ENCODE assay signal across 29 cellular contexts in genomic region chr13:65911546-65912193, GRCh38.
DNase-seq lines count a peak whose midpoint lies in the region; ATAC-seq, FAIRE-seq and TF ChIP-seq lines count a peak whose summit lies in the region.
"Had no signal": no experiment of that assay in that cellular context is flagged by ENCODE, and none has a peak within 500 bp of the region (broad histone marks: within the 10 kb centered on the region; RNA-seq: fewer than 3 reads in every experiment).

No MANE protein-coding gene starts in this region.

- H3K27ac ChIP-seq in astrocyte (ENCODE audit: low read depth, low read length) = no peak overlapping the region
- peak overlapping the region; percentile 26 to 53 for H3K27ac ChIP-seq in thoracic aorta
- H3K27ac ChIP-seq: pancreas, SK-N-MC had no signal

- H2AFZ ChIP-seq in astrocyte (ENCODE audit: low read depth, low read length) = no peak overlapping the region

- H3K9me3 ChIP-seq in astrocyte (ENCODE audit: insufficient read depth, low read depth, low read length) (peaks cover 6% of the 10 kb centered on the region), thoracic aorta (peaks cover 5% of the 10 kb centered on the region)
- H3K9me3 ChIP-seq: pancreas had no signal

- DNase-seq in Right ventricle myocardium inferior (ENCODE audit: missing footprints) (no peak), cardiac septum (ENCODE audit: low spot score) (no peak), astrocyte (ENCODE audit: low read depth) (no peak), fibroblast of the aortic adventitia (ENCODE audit: low read depth) (peak; percentile 40), thoracic aorta (ENCODE audit: low spot score) (no peak), left lobe of liver (ENCODE audit: low spot score) (no peak), germinal center (ENCODE audit: low spot score) (no peak), HuH-7.5 (ENCODE audit: low spot score) (no peak)
- DNase-seq: 8988T; activated CD4-positive, alpha-beta memory T cell treated with anti-CD3 and anti-CD28 coated beads, Interleukin-2, amount 10 ng/mL, durations not matched to agents 7 days and 5 days; activated CD4-positive, CD25-positive, alpha-beta regulatory T cell treated with anti-CD3 and anti-CD28 coated beads, Interleukin-2, amount 50 U/mL, for 72 hours; activated CD8-positive, alpha-beta memory T cell treated with anti-CD3 and anti-CD28 coated beads, Interleukin-2, amount 50 U/mL, for 48 hours; caudate nucleus; CD4-positive, alpha-beta memory T cell; DMS 273 treated with DMSO at 0.1 percent for 48 hours; GOT3; NCI-H1105; NCI-H2029; NCI-H226; NCI-H748 treated with DMSO at 0.1 percent for 48 hours; nephron progenitor cell; pancreas; stimulated activated CD4-positive, alpha-beta T cell treated with anti-CD3 and anti-CD28 coated beads, Interleukin-4, amount 100 ng/mL, for 4 hours; T-helper 17 cell had no signal

- no peak overlapping the region for H3K4me3 Mint-ChIP-seq in astrocyte (ENCODE audit: unreplicated experiment)
- H3K4me3 Mint-ChIP-seq: activated CD4-positive, alpha-beta memory T cell treated with anti-CD3 and anti-CD28 coated beads, Interleukin-2, amount 10 ng/mL, durations not matched to agents 7 days and 5 days; activated naive CD4-positive, alpha-beta T cell treated with anti-CD3 and anti-CD28 coated beads, Interleukin-2, amount 50 U/mL, for 24 hours; CD4-positive, alpha-beta memory T cell; nephron progenitor cell; stimulated activated memory B cell treated with anti-CD40 and anti-IgM and Interleukin-4, amounts not matched to agents 10 μg/mL and 1 μg/mL and 100 μg/mL, for 72 hours; T-helper 17 cell had no signal

- peaks cover 25% of the 10 kb centered on the region for H3K9me3 Mint-ChIP-seq in astrocyte (ENCODE audit: unreplicated experiment)

- TF ChIP-seq CTCF in astrocyte (IDR thresholded peaks at IDR 0.05; ENCODE audit: insufficient read depth, low read depth, low read length) = no peak
- no peak for TF ChIP-seq CTCF in fibroblast of the aortic adventitia (IDR thresholded peaks at IDR 0.05; ENCODE audit: insufficient read depth, low read length)
- no peak for TF ChIP-seq CTCF in thoracic aorta (IDR thresholded peaks at IDR 0.05)

- no peak overlapping the region for H3K9ac ChIP-seq in astrocyte (ENCODE audit: low read length)

- no peaks in the 10 kb centered on the region for H3K79me2 ChIP-seq in astrocyte (ENCODE audit: insufficient read depth, low read length)

- H3K4me1 Mint-ChIP-seq in astrocyte (ENCODE audit: low read depth, unreplicated experiment) = peaks cover 30% of the 10 kb centered on the region
- H3K4me1 Mint-ChIP-seq: activated CD4-positive, alpha-beta memory T cell treated with anti-CD3 and anti-CD28 coated beads, Interleukin-2, amount 10 ng/mL, durations not matched to agents 7 days and 5 days; activated naive CD4-positive, alpha-beta T cell treated with anti-CD3 and anti-CD28 coated beads, Interleukin-2, amount 50 U/mL, for 24 hours; CD4-positive, alpha-beta memory T cell; nephron progenitor cell; stimulated activated memory B cell treated with anti-CD40 and anti-IgM and Interleukin-4, amounts not matched to agents 10 μg/mL and 1 μg/mL and 100 μg/mL, for 72 hours; T-helper 17 cell had no signal

- peak; percentile 59 for FAIRE-seq in astrocyte (lab: Jason Lieb, UNC)
- FAIRE-seq: pancreas had no signal

- no peaks in the 10 kb centered on the region for H4K20me1 ChIP-seq in astrocyte (ENCODE audit: insufficient read depth, low read length)

- H3K36me3 ChIP-seq in astrocyte (ENCODE audit: insufficient read depth, low read length) = no peaks in the 10 kb centered on the region
- H3K36me3 ChIP-seq in thoracic aorta = no peaks in the 10 kb centered on the region
- H3K36me3 ChIP-seq: esophagus muscularis mucosa, pancreas had no signal

- intact Hi-C loops in Right ventricle myocardium inferior (cut with DNase I) (no loop called here), cardiac septum (cut with DNase I) (no loop called here)

- no peaks in the 10 kb centered on the region for H3K27me3 Mint-ChIP-seq in astrocyte (ENCODE audit: low read depth, unreplicated experiment)
- H3K27me3 Mint-ChIP-seq: activated CD4-positive, alpha-beta memory T cell treated with anti-CD3 and anti-CD28 coated beads, Interleukin-2, amount 10 ng/mL, durations not matched to agents 7 days and 5 days; activated naive CD4-positive, alpha-beta T cell treated with anti-CD3 and anti-CD28 coated beads, Interleukin-2, amount 50 U/mL, for 24 hours; CD4-positive, alpha-beta memory T cell; stimulated activated memory B cell treated with anti-CD40 and anti-IgM and Interleukin-4, amounts not matched to agents 10 μg/mL and 1 μg/mL and 100 μg/mL, for 72 hours; T-helper 17 cell had no signal

- H3K27ac Mint-ChIP-seq in astrocyte (ENCODE audit: unreplicated experiment) = no peak overlapping the region
- H3K27ac Mint-ChIP-seq: activated CD4-positive, alpha-beta memory T cell treated with anti-CD3 and anti-CD28 coated beads, Interleukin-2, amount 10 ng/mL, durations not matched to agents 7 days and 5 days; activated naive CD4-positive, alpha-beta T cell treated with anti-CD3 and anti-CD28 coated beads, Interleukin-2, amount 50 U/mL, for 24 hours; activated T-helper 2 cell treated with anti-CD3 and anti-CD28 coated beads, Interferon-gamma antibody, Interleukin-2, Interleukin-4, amounts not matched to agents 10 μg/mL and 5 μg/mL and 100 μg/mL, durations not matched to agents 14 hours and 24 hours and 36 hours; CD4-positive, alpha-beta memory T cell; nephron progenitor cell; stimulated activated memory B cell treated with anti-CD40 and anti-IgM and Interleukin-4, amounts not matched to agents 10 μg/mL and 1 μg/mL and 100 μg/mL, for 72 hours; T-helper 17 cell had no signal

- H3K4me3 ChIP-seq in astrocyte (ENCODE audit: insufficient read depth, low read depth, low read length) (no peak overlapping the region), fibroblast of the aortic adventitia (ENCODE audit: low read depth, low read length) (no peak overlapping the region), thoracic aorta (no peak overlapping the region)
- H3K4me3 ChIP-seq: esophagus muscularis mucosa, pancreas, SK-N-MC had no signal

- H3K4me1 ChIP-seq in astrocyte (ENCODE audit: insufficient read depth, low read length) (peaks cover 23% of the 10 kb centered on the region), thoracic aorta (ENCODE audit: control insufficient read depth in 1 of 2, low read depth in 2 of 2) (peaks cover 12 to 27% of the 10 kb centered on the region in 2 donors)
- H3K4me1 ChIP-seq: pancreas had no signal

- H3K27me3 ChIP-seq in astrocyte (ENCODE audit: insufficient read depth, low read length) (no peaks in the 10 kb centered on the region), thoracic aorta (replicated peaks; ENCODE audit: insufficient read depth) (no peaks in the 10 kb centered on the region)
- H3K27me3 ChIP-seq: esophagus muscularis mucosa, pancreas had no signal

- peaks cover 7% of the 10 kb centered on the region for H3K36me3 Mint-ChIP-seq in astrocyte (ENCODE audit: low read depth, unreplicated experiment)
- H3K36me3 Mint-ChIP-seq: activated naive CD4-positive, alpha-beta T cell treated with anti-CD3 and anti-CD28 coated beads, Interleukin-2, amount 50 U/mL, for 24 hours; CD4-positive, alpha-beta memory T cell; stimulated activated memory B cell treated with anti-CD40 and anti-IgM and Interleukin-4, amounts not matched to agents 10 μg/mL and 1 μg/mL and 100 μg/mL, for 72 hours had no signal

- H3K4me2 ChIP-seq in astrocyte (ENCODE audit: low read length) = no peak overlapping the region

- ATAC-seq in Right ventricle myocardium inferior (peak; percentile 42), thoracic aorta (ENCODE audit: insufficient number of reproducible peaks, low FRiP score, low read depth) (peak; percentile 22), left lobe of liver (no peak)
- ATAC-seq: pancreas; stimulated activated memory B cell treated with anti-CD40 and anti-IgM and Interleukin-4, amounts not matched to agents 10 μg/mL and 1 μg/mL and 100 μg/mL, for 72 hours; T-helper 17 cell had no signal
